ENCODE assay signal across 10 cellular contexts in the genomic region with DNA sequence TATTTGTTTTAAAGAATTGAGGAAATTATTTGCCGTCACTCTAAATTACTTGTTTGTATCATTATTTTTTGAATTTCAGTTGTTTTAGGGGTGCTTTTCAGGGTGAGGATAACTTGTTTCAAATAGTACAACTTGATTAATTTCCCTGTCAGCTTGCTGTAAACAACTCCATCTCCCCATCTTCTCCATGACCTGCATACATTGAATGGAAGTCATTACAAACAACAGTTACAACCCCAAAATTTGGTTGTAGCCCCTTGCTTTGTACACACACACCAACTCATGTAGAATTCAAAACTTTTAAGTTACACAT. TPM values are rescaled to one million over a fixed set of nuclear protein-coding genes. Genes with fewer than 3 reads are reported as not detected.
DNase-seq lines count a peak whose midpoint lies in the region; ATAC-seq and TF ChIP-seq lines count a peak whose summit lies in the region.
"Had no signal": no experiment of that assay in that cellular context is flagged by ENCODE, and none has a peak within 500 bp of the region (broad histone marks: within the 10 kb centered on the region; RNA-seq: fewer than 3 reads in every experiment).

No MANE protein-coding gene starts in this region.

- H4K20me1 ChIP-seq in H9 (ENCODE audit: control insufficient read depth, insufficient read depth, insufficient read length), result no peaks in the 10 kb centered on the region

- no peak for ATAC-seq in GM21737 (IDR thresholded peaks at IDR 0.05; ENCODE audit: unreplicated experiment)

- H3K56ac ChIP-seq in H9 (ENCODE audit: insufficient read length, low read depth, low read length), result no peak overlapping the region

- H2BK12ac ChIP-seq in H9 (ENCODE audit: insufficient read length, low read depth, low read length), result no peak overlapping the region

- peaks cover 13% of the 10 kb centered on the region; the same call in 1 of the 2 replicates for H3K79me2 ChIP-seq in H9 (ENCODE audit: insufficient read depth, low read length)

- peaks cover 5% of the 10 kb centered on the region for H3K23me2 ChIP-seq in H9 (ENCODE audit: insufficient read length, low read depth, low read length, poor library complexity, severe bottlenecking)

- WGBS in H9 (ENCODE audit: extremely low coverage, insufficient read length, low lambda C conversion rate), result no CpG with 5 or more reads among the region's 1 CpG

- no peak overlapping the region for H3K23ac ChIP-seq in H9 (ENCODE audit: insufficient read length, low read depth, low read length)

- H3K4me2 ChIP-seq in H9 (ENCODE audit: insufficient read depth, insufficient read length, low read length), result peak overlapping the region; percentile 84

- peak overlapping the region; percentile 85 to 90 for H3K4me3 Mint-ChIP-seq in H9

- intact Hi-C loops in ascending aorta (cut with DNase I), result loop anchor here (5.0 to 10.0 kb wide), 3 partner anchors 52 to 1092 kb away; partner anchors contain the start of gene COX18

- H2AK5ac ChIP-seq in H9 (ENCODE audit: insufficient read length, low read length), result no peak overlapping the region

- H2BK20ac ChIP-seq in H9 (ENCODE audit: low read depth, low read length, poor library complexity, severe bottlenecking), result no peak overlapping the region

- no peak overlapping the region for H2AFZ ChIP-seq in H9 (ENCODE audit: low read length)

- no peak overlapping the region for H2BK15ac ChIP-seq in H9 (ENCODE audit: low read depth, low read length)

- H4K8ac ChIP-seq in H9 (replicated peaks; ENCODE audit: insufficient read length, low read depth, low read length), result no peak overlapping the region

- no peaks in the 10 kb centered on the region for H3K4me1 ChIP-seq in H9 (ENCODE audit: insufficient read depth, low read length)
- peaks cover 4 to 14% of the 10 kb centered on the region in 2 donors for H3K4me1 ChIP-seq in ascending aorta
- peaks cover 7 to 28% of the 10 kb centered on the region in 2 donors for H3K4me1 ChIP-seq in mucosa of rectum (ENCODE audit: control insufficient read depth in 2 of 2, insufficient read depth in 2 of 2, low read length in 2 of 2)

- H3K9ac ChIP-seq in H9 (ENCODE audit: extremely low read depth, insufficient read length, low read length), result peak overlapping the region; percentile 13
- H3K9ac ChIP-seq in mucosa of rectum (ENCODE audit: low read depth in 1 of 2, low read length in 2 of 2), result no peak overlapping the region

- no peak overlapping the region for H3K18ac ChIP-seq in H9 (ENCODE audit: insufficient read length, low read depth, low read length)

- no peak overlapping the region for H3K27ac Mint-ChIP-seq in H9

- no peaks in the 10 kb centered on the region for H3K27me3 Mint-ChIP-seq in H9 (ENCODE audit: low read depth)

- H4K91ac ChIP-seq in H9 (ENCODE audit: insufficient read length, low read depth, low read length), result no peak overlapping the region

- H3K36me3 Mint-ChIP-seq in H9 (ENCODE audit: insufficient read depth in 1 of 3, low read depth in 3 of 3), result peaks cover 5 to 31% (median 20%) of the 10 kb centered on the region in 3 experiments; a peak in 6 of 7 replicates

- DNase-seq in H9 (no peak), ascending aorta (ENCODE audit: low spot score in 2 of 2) (no peak), OCI-M2 (lab: John Stamatoyannopoulos, UW; ENCODE audit: unreplicated experiment) (no peak), NCI-H226 (no peak), SW480 (ENCODE audit: low spot score) (no peak)
- DNase-seq: activated effector memory CD4-positive, alpha-beta T cell treated with anti-CD3 and anti-CD28 coated beads, Interleukin-2, amount 50 U/mL, for 16 hours; stimulated activated CD4-positive, alpha-beta T cell treated with anti-CD3 and anti-CD28 coated beads, Interleukin-4, amount 100 ng/mL, for 1 hour had no signal

- H3K27me3 ChIP-seq in H9 (ENCODE audit: insufficient read depth, low read length) (no peaks in the 10 kb centered on the region), ascending aorta (no peaks in the 10 kb centered on the region), mucosa of rectum (ENCODE audit: control insufficient read depth in 2 of 2, insufficient read depth in 2 of 2, low read length in 2 of 2) (no peaks in the 10 kb centered on the region)

- peak overlapping the region; percentile 73 to 82 for H3K4me3 ChIP-seq in ascending aorta
- peak overlapping the region; percentile 86 to 90 for H3K4me3 ChIP-seq in mucosa of rectum (ENCODE audit: low read length in 2 of 2)

- no peak overlapping the region for H3K4ac ChIP-seq in H9 (ENCODE audit: low read depth, low read length)

- H3K79me1 ChIP-seq in H9 (ENCODE audit: insufficient read depth, low read depth, low read length, poor library complexity, severe bottlenecking), result no peaks in the 10 kb centered on the region

- H3K9me3 ChIP-seq in H9 (ENCODE audit: control insufficient read depth, low read depth, low read length), result no peaks in the 10 kb centered on the region
- H3K9me3 ChIP-seq in ascending aorta, result no peaks in the 10 kb centered on the region
- H3K9me3 ChIP-seq in mucosa of rectum (ENCODE audit: control insufficient read depth in 2 of 2, low read length in 2 of 2), result no peaks in the 10 kb centered on the region

- no peak overlapping the region for H2BK120ac ChIP-seq in H9 (ENCODE audit: low read depth, low read length, poor library complexity, severe bottlenecking)

- H3K27ac ChIP-seq in 22Rv1 (peak overlapping the region; percentile 95; the same call in 1 of the 2 replicates), H9 (ENCODE audit: insufficient read length, low read depth, low read length) (no peak overlapping the region), ascending aorta (no peak overlapping the region), mucosa of rectum (ENCODE audit: low read depth in 2 of 2, low read length in 2 of 2) (no peak overlapping the region)

- no peaks in the 10 kb centered on the region for H3K9me3 Mint-ChIP-seq in H9

- H3K36me3 ChIP-seq in ascending aorta, result peaks cover 2 to 7% of the 10 kb centered on the region in 2 donors
- peaks cover 3% of the 10 kb centered on the region in 2 donors for H3K36me3 ChIP-seq in mucosa of rectum (ENCODE audit: control insufficient read depth in 2 of 2, insufficient read depth in 2 of 2, low read length in 2 of 2)

- TF ChIP-seq CTCF in 22Rv1 (IDR thresholded peaks at IDR 0.05) (no peak), H9 (conservative IDR thresholded peaks at IDR 0.05) (no peak), ascending aorta (IDR thresholded peaks at IDR 0.05) (no peak)

- peaks cover 27 to 34% of the 10 kb centered on the region in 2 experiments for H3K4me1 Mint-ChIP-seq in H9

- H2BK5ac ChIP-seq in H9 (ENCODE audit: insufficient read length, low read length), result no peak overlapping the region

- H4K5ac ChIP-seq in H9 (ENCODE audit: insufficient read length, low read depth, low read length), result no peak overlapping the region

- H3K14ac ChIP-seq in H9 (ENCODE audit: insufficient read depth, low read length), result no peak overlapping the region

- H3T11ph ChIP-seq in H9 (ENCODE audit: low read length), result no peak overlapping the region

RNA-seq across cellular contexts. Expression of gene MTHFD2L, which starts 1.4 kb away (rescaled TPM):
- total RNA-seq in H9 (2021), result 10.0 and 11.6 TPM in 2 replicates
- total RNA-seq in ascending aorta, result not detected

Comparison
In these comparisons a context has a peak if more than half of its experiments do, and no peak if none do; other contexts are left out.
1. RNA of gene MTHFD2L, which starts 1.4 kb away (total RNA-seq): 10.0 to 11.6 TPM in H9; not detected in ascending aorta (single experiment); every median in the first group is over 10 times any median in the second.